In the genomic region with DNA sequence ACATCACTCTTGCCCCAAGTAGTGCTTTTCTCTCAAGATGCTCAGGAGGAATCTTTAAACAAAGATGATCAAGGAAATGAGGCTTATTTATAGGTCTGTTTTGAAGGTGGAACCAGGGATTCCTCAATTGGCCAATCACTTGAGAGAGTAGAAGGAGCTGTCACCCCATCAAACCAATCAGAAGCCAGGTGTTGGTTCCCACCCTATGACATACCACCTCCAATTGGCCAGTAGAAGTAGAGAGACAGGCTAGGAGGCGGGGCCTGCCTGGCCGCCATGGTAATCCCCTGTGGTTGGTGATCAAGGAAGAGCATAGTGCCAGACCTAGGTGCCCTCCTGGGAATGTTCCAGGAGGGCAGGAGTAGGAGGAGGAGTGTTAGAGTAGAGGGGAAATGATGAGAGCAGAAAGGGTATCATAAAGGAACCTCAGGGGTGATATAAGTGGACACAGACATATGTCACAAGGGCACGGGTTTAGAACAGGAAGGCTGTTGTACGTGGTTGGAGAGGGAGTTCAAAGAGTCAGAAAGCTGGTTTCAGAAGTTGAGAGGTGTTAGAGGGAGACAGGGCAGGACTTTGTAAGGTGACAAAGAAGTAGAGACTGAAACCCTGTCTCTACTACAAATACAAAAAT, we compare ENCODE assay signal across 1 cellular context.
TF ChIP-seq lines count a peak whose summit lies in the region.

No MANE protein-coding gene starts in this region.

TF ChIP-seq in HEK293T, 16 proteins besides CTCF, POLR2A, EP300 and RAD21 (continued from another document):
- TF ChIP-seq, protein P1, sequence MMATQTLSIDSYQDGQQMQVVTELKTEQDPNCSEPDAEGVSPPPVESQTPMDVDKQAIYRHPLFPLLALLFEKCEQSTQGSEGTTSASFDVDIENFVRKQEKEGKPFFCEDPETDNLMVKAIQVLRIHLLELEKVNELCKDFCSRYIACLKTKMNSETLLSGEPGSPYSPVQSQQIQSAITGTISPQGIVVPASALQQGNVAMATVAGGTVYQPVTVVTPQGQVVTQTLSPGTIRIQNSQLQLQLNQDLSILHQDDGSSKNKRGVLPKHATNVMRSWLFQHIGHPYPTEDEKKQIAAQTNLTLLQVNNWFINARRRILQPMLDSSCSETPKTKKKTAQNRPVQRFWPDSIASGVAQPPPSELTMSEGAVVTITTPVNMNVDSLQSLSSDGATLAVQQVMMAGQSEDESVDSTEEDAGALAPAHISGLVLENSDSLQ (IDR thresholded peaks at IDR 0.05), result peak; percentile 90
